22 cellular contexts compared by ENCODE assay signal in genomic region chr14:65062096-65063075, GRCh38. TPM values are rescaled to one million over a fixed set of nuclear protein-coding genes. Genes with fewer than 3 reads are reported as not detected.
DNase-seq lines count a peak whose midpoint lies in the region; ATAC-seq, FAIRE-seq and TF ChIP-seq lines count a peak whose summit lies in the region.
"Had no signal": no experiment of that assay in that cellular context is flagged by ENCODE, and none has a peak within 500 bp of the region (broad histone marks: within the 10 kb centered on the region; RNA-seq: fewer than 3 reads in every experiment).

No MANE protein-coding gene starts in this region.

- CTCF ChIA-PET in endothelial cell of umbilical vein (lab: Charles Lee): no interaction called here

- dilution Hi-C loops in endothelial cell of umbilical vein (cut with MboI; ENCODE audit: extremely low pct_ligation_motif_present, low sequenced_read_pairs): no loop called here

- no peaks in the 10 kb centered on the region for H3K27me3 ChIP-seq in heart right ventricle
- H3K27me3 ChIP-seq in right atrium auricular region: no peaks in the 10 kb centered on the region
- H3K27me3 ChIP-seq in endothelial cell of umbilical vein (ENCODE audit: control insufficient read depth in 2 of 2, insufficient read depth in 2 of 2, low read length in 2 of 2): no peaks in the 10 kb centered on the region
- H3K27me3 ChIP-seq: gastroesophageal sphincter, left lung, neural progenitor cell had no signal

- H3K27ac ChIP-seq in heart right ventricle: peak overlapping the region in 3 of 10 donors; percentile 23 to 46 (median 42)
- H3K27ac ChIP-seq in right atrium auricular region: no peak overlapping the region
- no peak overlapping the region for H3K27ac ChIP-seq in endothelial cell of umbilical vein (ENCODE audit: insufficient read depth, low read depth, low read length)
- H3K27ac ChIP-seq: gastroesophageal sphincter, left lung, neural progenitor cell, prostate gland had no signal

- no peaks in the 10 kb centered on the region for H3K79me2 ChIP-seq in endothelial cell of umbilical vein (ENCODE audit: control insufficient read depth, insufficient read depth, low read length)

- DNase-seq in heart right ventricle (no peak), right atrium auricular region (ENCODE audit: low spot score) (no peak), RKO (ENCODE audit: low spot score) (peak; percentile 40), endothelial cell of umbilical vein (ENCODE audit: low read depth, low spot score) (no peak), SIG-M5 treated with dmso at 0.1 percent for 504 hours (lab: John Stamatoyannopoulos, UW; ENCODE audit: unreplicated experiment) (no peak), germinal center (ENCODE audit: low spot score) (no peak)
- DNase-seq in stimulated activated CD4-positive, alpha-beta T cell treated with anti-CD3 and anti-CD28 coated beads, Interleukin-1b, Interleukin-23, amount 100 ng/mL, for 48 hours: no peak
- DNase-seq: activated CD4-positive, alpha-beta T cell treated with anti-CD3 and anti-CD28 coated beads, Interleukin-2, amount 10 ng/mL, durations not matched to agents 24 days and 14 days; activated naive CD4-positive, alpha-beta T cell treated with Interleukin-2 at 50 U/mL for 16 hours; CD4-positive, CD25-positive, alpha-beta regulatory T cell; DMS79 treated with DMSO at 0.1 percent for 48 hours; left lung; NCI-H1105 treated with DMSO at 0.1 percent for 48 hours; NCI-H524 treated with DMSO at 0.1 percent for 48 hours; SHP77; stimulated activated CD4-positive, alpha-beta T cell treated with anti-CD3 and anti-CD28 coated beads, Interleukin-4, amount 100 ng/mL, for 4 hours; substantia nigra; T-cell had no signal

- no peak overlapping the region for H3K4me3 ChIP-seq in heart right ventricle
- no peak overlapping the region for H3K4me3 ChIP-seq in right atrium auricular region
- H3K4me3 ChIP-seq in endothelial cell of umbilical vein (replicated peaks in 1 of 3; ENCODE audit: insufficient read depth in 1 of 3, low read depth in 1 of 3, low read length in 3 of 3): no peak overlapping the region
- H3K4me3 ChIP-seq: gastroesophageal sphincter, left lung, neural progenitor cell, prostate gland had no signal

- ATAC-seq in heart right ventricle (peak; percentile 29 to 75 (median 46)), HG03565 (IDR thresholded peaks at IDR 0.05; ENCODE audit: unreplicated experiment) (no peak)
- ATAC-seq: gastroesophageal sphincter, left lung, T-cell had no signal

- H3K36me3 ChIP-seq in heart right ventricle: peaks cover 0 to 94% (median 16%) of the 10 kb centered on the region in 9 donors
- peaks cover 40% of the 10 kb centered on the region for H3K36me3 ChIP-seq in right atrium auricular region
- H3K36me3 ChIP-seq in endothelial cell of umbilical vein (ENCODE audit: control insufficient read depth in 2 of 2, extremely low read depth in 1 of 2, insufficient read depth in 2 of 2, low read length in 2 of 2): peaks cover 4 to 20% of the 10 kb centered on the region in 2 experiments
- H3K36me3 ChIP-seq: neural progenitor cell had no signal

- no peak overlapping the region for H3K4me2 ChIP-seq in endothelial cell of umbilical vein (ENCODE audit: insufficient read depth, low read length)
- H3K4me2 ChIP-seq: neural progenitor cell had no signal

- intact Hi-C loops in heart right ventricle (cut with DNase I): no loop called here
- intact Hi-C loops in endothelial cell of umbilical vein (cut with micrococcal nuclease): no loop called here

- no peaks in the 10 kb centered on the region for H3K9me1 ChIP-seq in endothelial cell of umbilical vein (replicated peaks; ENCODE audit: control insufficient read depth, extremely low read depth, insufficient read depth, low read length)

- no peak overlapping the region for H3K9ac ChIP-seq in endothelial cell of umbilical vein (replicated peaks; ENCODE audit: extremely low read depth, insufficient read depth, low read length)
- H3K9ac ChIP-seq: neural progenitor cell had no signal

- no TSS peak for BruUV-seq in endothelial cell of umbilical vein (replicated peaks; lab: Mats Ljungman, UMichigan)

- H4K20me1 ChIP-seq in endothelial cell of umbilical vein (replicated peaks; ENCODE audit: control insufficient read depth, extremely low read depth, insufficient read depth, low read length): no peaks in the 10 kb centered on the region

- H2AFZ ChIP-seq in endothelial cell of umbilical vein (ENCODE audit: low read depth, low read length): no peak overlapping the region
- H2AFZ ChIP-seq: neural progenitor cell had no signal

- peaks cover 0 to 4% (median 0%) of the 10 kb centered on the region in 9 donors for H3K4me1 ChIP-seq in heart right ventricle
- no peaks in the 10 kb centered on the region for H3K4me1 ChIP-seq in right atrium auricular region
- H3K4me1 ChIP-seq in endothelial cell of umbilical vein (ENCODE audit: control insufficient read depth, extremely low read depth, insufficient read depth, low read length): peaks cover 3% of the 10 kb centered on the region
- H3K4me1 ChIP-seq: gastroesophageal sphincter, left lung, neural progenitor cell, prostate gland had no signal

- no peak for TF ChIP-seq POLR2A in endothelial cell of umbilical vein (IDR thresholded peaks at IDR 0.05; ENCODE audit: low read depth, low read length)

- peak; percentile 56 for FAIRE-seq in endothelial cell of umbilical vein (lab: Jason Lieb, UNC)

- TF ChIP-seq CTCF in heart right ventricle (IDR thresholded peaks at IDR 0.05) (no peak), right atrium auricular region (IDR thresholded peaks at IDR 0.05) (no peak), endothelial cell of umbilical vein (IDR thresholded peaks at IDR 0.05; ENCODE audit: extremely low read depth in 1 of 2, insufficient read depth in 1 of 2, low read depth in 1 of 2, low read length in 2 of 2) (no peak)

- POLR2A ChIA-PET in endothelial cell of umbilical vein (lab: Charles Lee): no interaction called here

- 82 to 84% methylated on average over 15 to 16 of the region's 16 CpGs for WGBS in heart right ventricle, 2 donors

- H3K9me3 ChIP-seq in heart right ventricle: no peaks in the 10 kb centered on the region
- no peaks in the 10 kb centered on the region for H3K9me3 ChIP-seq in right atrium auricular region
- H3K9me3 ChIP-seq in endothelial cell of umbilical vein (replicated peaks; ENCODE audit: control insufficient read depth, insufficient read depth, low read length): no peaks in the 10 kb centered on the region
- H3K9me3 ChIP-seq: gastroesophageal sphincter, left lung, prostate gland had no signal

TF ChIP-seq in endothelial cell of umbilical vein, 7 proteins besides CTCF, POLR2A, EP300 and RAD21:
- no peak for TF ChIP-seq FOS (IDR thresholded peaks at IDR 0.05; ENCODE audit: borderline replicate concordance, insufficient read depth, low read length)
- no peak for TF ChIP-seq GATA2 (IDR thresholded peaks at IDR 0.05; ENCODE audit: insufficient read depth, insufficient read length, low read depth, low read length)
- no peak for TF ChIP-seq JUN (IDR thresholded peaks at IDR 0.05; ENCODE audit: borderline replicate concordance, insufficient read depth, insufficient read length, low read depth)
- TF ChIP-seq POLR2AphosphoS5 (IDR thresholded peaks at IDR 0.05; ENCODE audit: insufficient read depth, low read depth, low read length): no peak
- TF ChIP-seq MAX (IDR thresholded peaks at IDR 0.05; ENCODE audit: insufficient read depth, insufficient read length): no peak
- no peak for TF ChIP-seq MYC (IDR thresholded peaks at IDR 0.05; ENCODE audit: low read depth, low read length)
- TF ChIP-seq EZH2 (IDR thresholded peaks at IDR 0.05; ENCODE audit: borderline replicate concordance, low read depth, low read length, severe bottlenecking): no peak

RNA-seq across cellular contexts. Expression of gene MAX, which starts 39.9 kb away (rescaled TPM):
- total RNA-seq in heart right ventricle: 10 to 100 TPM; 54.5 to 95.7 (median 73.7) TPM
- polyA plus RNA-seq in heart right ventricle: 10 to 100 TPM; 35.7 to 50.0 TPM
- total RNA-seq in right atrium auricular region: 10 to 100 TPM; 37.0 to 67.5 TPM
- total RNA-seq in endothelial cell of umbilical vein: 79.5 and 84.6 TPM in 2 replicates
- 57.1 and 70.1 TPM in 2 replicates for polyA plus RNA-seq in endothelial cell of umbilical vein
- polyA plus RNA-seq in endothelial cell of umbilical vein (2011; cell fraction: cytosol; rRNA removed): 61.0 and 63.8 TPM in 2 replicates
- 55.7 and 56.7 TPM in 2 replicates for polyA plus RNA-seq in endothelial cell of umbilical vein (2011; cell fraction: nucleus; rRNA removed)
- 44.9 and 51.4 TPM in 2 replicates for polyA plus RNA-seq in endothelial cell of umbilical vein (2012)
- 57.9 and 82.4 TPM in 2 replicates for polyA minus RNA-seq in endothelial cell of umbilical vein
- polyA minus RNA-seq in endothelial cell of umbilical vein (2011; cell fraction: cytosol; rRNA and poly(A)+ RNA removed): 23.1 TPM
- 53.7 and 61.6 TPM in 2 replicates for polyA minus RNA-seq in endothelial cell of umbilical vein (2011; cell fraction: nucleus; rRNA and poly(A)+ RNA removed)
